Comparison of ENCODE assay signal across 8 cellular contexts in the genomic region with DNA sequence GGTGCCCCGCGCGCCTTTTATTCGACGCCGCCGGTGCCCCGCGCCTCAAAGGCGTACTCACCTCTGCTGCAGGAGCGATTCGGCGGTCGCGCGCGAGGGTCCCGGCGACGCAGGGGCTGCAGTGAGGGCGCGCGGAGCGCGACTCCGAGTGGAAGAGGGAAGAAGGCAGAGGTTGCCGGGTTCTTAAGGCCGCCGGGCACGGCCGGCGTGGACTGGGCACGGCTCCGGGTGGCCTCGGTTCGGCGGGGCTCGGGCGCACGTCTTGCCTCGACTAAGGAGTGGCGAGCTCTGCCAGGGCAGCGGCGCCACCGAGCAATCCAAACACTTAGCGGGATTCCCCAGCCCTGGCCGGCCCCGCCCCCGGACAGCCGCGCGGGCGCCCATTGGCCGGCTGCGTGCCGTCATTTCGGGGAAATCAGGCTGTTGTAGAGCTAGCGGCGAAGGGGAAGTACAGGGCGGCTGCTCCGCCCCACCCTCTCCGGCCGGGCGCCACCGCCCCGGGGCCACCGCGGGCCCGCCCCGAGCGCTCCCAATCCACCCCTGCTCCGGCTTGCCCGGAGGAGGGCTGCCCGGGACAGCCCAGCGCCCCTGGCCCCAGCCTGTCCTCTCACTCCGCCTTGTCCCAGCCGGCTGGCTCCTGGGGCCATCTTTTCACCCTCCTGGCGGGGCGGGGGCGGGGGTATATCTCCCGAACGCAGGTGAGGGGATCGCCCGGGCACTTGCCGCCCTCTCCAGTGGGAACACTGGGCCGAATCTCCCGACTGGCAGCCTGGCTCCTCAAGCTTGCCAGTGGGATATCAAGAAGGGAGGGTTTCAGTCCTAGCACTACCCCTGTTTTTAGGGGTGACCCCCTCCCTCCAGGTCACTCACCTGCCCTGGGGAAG. TPM values are rescaled to one million over a fixed set of nuclear protein-coding genes. Genes with fewer than 3 reads are reported as not detected.
A peak's percentile ranks its signal among the peaks of the same experiment; 100 is the strongest.
DNase-seq lines count a peak whose midpoint lies in the region; ATAC-seq and TF ChIP-seq lines count a peak whose summit lies in the region.

A gene with protein sequence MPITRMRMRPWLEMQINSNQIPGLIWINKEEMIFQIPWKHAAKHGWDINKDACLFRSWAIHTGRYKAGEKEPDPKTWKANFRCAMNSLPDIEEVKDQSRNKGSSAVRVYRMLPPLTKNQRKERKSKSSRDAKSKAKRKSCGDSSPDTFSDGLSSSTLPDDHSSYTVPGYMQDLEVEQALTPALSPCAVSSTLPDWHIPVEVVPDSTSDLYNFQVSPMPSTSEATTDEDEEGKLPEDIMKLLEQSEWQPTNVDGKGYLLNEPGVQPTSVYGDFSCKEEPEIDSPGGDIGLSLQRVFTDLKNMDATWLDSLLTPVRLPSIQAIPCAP (minus strand): TSS at position 290 of the 884 bp plus-strand sequence. CDS start 1,295 bp downstream, outside the sequence.

- H3K4me2 ChIP-seq in mesenchymal stem cell (ENCODE audit: low read length, poor library complexity, severe bottlenecking) = peak within 1 kb of the TSS; percentile 91

- peaks cover 16% of the 10 kb centered on the region for H3K36me3 Mint-ChIP-seq in Caco-2 (ENCODE audit: insufficient read depth, unreplicated experiment)
- H3K36me3 Mint-ChIP-seq in effector memory CD8-positive, alpha-beta T cell (ENCODE audit: insufficient read depth) = peaks cover 78% of the 10 kb centered on the region

- H3K9me3 ChIP-seq in Caco-2 (no peaks in the 10 kb centered on the region), mesenchymal stem cell (ENCODE audit: control insufficient read depth, low read length) (no peaks in the 10 kb centered on the region)

- no peaks in the 10 kb centered on the region for H3K9me3 Mint-ChIP-seq in Caco-2 (ENCODE audit: unreplicated experiment)
- H3K9me3 Mint-ChIP-seq in effector memory CD8-positive, alpha-beta T cell = no peaks in the 10 kb centered on the region

- POLR2A ChIA-PET in Caco-2 (lab: Charles Lee) = interaction anchor here (0.6 to 2.0 kb wide), 24 partner anchors 9 to 561 kb away, joined by 3 to 14 read pairs (median 3); partner anchors contain the start of genes HSPA4 and SLC22A4

- H3K4me1 Mint-ChIP-seq in Caco-2 (ENCODE audit: low read depth, unreplicated experiment) = peaks cover 7% of the 10 kb centered on the region
- H3K4me1 Mint-ChIP-seq in effector memory CD8-positive, alpha-beta T cell (ENCODE audit: low read depth in 2 of 2) = peaks cover 55 to 70% of the 10 kb centered on the region in 2 donors

- H3K27me3 Mint-ChIP-seq in Caco-2 (ENCODE audit: insufficient read depth, unreplicated experiment) = no peaks in the 10 kb centered on the region
- no peaks in the 10 kb centered on the region for H3K27me3 Mint-ChIP-seq in effector memory CD8-positive, alpha-beta T cell

- no peaks in the 10 kb centered on the region for H3K27me3 ChIP-seq in Caco-2 (replicated peaks; ENCODE audit: control insufficient read depth, insufficient read depth, low read length)
- H3K27me3 ChIP-seq in mesenchymal stem cell (ENCODE audit: control insufficient read depth in 1 of 2, insufficient read depth in 1 of 2, low read length in 2 of 2) = no peaks in the 10 kb centered on the region

- H3K4me3 ChIP-seq in Caco-2 (ENCODE audit: low read depth, low read length) (peak within 1 kb of the TSS; percentile 89), mesenchymal stem cell (ENCODE audit: insufficient read depth in 1 of 2, low read depth in 1 of 2, low read length in 2 of 2) (peak within 1 kb of the TSS; percentile 87 to 92)

- peak within 1 kb of the TSS; percentile 55 for H2AFZ ChIP-seq in mesenchymal stem cell (ENCODE audit: low read depth, low read length)

- H4K91ac ChIP-seq in mesenchymal stem cell (ENCODE audit: low read length) = peak within 1 kb of the TSS; percentile 95

- H2AK5ac ChIP-seq in mesenchymal stem cell (ENCODE audit: low read length, severe bottlenecking) = peak within 1 kb of the TSS; percentile 84

- peak within 1 kb of the TSS in 1 of 2 experiments; percentile 94 for H3K14ac ChIP-seq in mesenchymal stem cell (ENCODE audit: low read length in 2 of 2)

- H3K23ac ChIP-seq in mesenchymal stem cell (ENCODE audit: low read length in 2 of 2) = peak within 1 kb of the TSS in 1 of 2 experiments; percentile 60

- peak within 1 kb of the TSS; percentile 94 for H2BK120ac ChIP-seq in mesenchymal stem cell (ENCODE audit: low read depth, low read length)

- peak within 1 kb of the TSS; percentile 82 for H2BK15ac ChIP-seq in mesenchymal stem cell (ENCODE audit: low read depth, poor library complexity, severe bottlenecking)

- CTCF ChIA-PET in Caco-2 (lab: Charles Lee) = interaction anchor here (0.7 to 2.2 kb wide), 14 partner anchors 10 to 253 kb away, joined by 3 to 14 read pairs (median 4); partner anchors contain the start of gene SLC22A4

- H3K27ac ChIP-seq in mesenchymal stem cell (ENCODE audit: low read length, poor library complexity, severe bottlenecking) = peak within 1 kb of the TSS; percentile 72

- peaks cover 26% of the 10 kb centered on the region for H3K79me1 ChIP-seq in mesenchymal stem cell (replicated peaks; ENCODE audit: low read length, poor library complexity, severe bottlenecking)

- H3K9ac ChIP-seq in mesenchymal stem cell (ENCODE audit: low read length) = peak within 1 kb of the TSS; percentile 91

- peak within 1 kb of the TSS; percentile 93 to 97 for H2BK12ac ChIP-seq in mesenchymal stem cell (ENCODE audit: low read length in 2 of 2)

- H2BK5ac ChIP-seq in mesenchymal stem cell (ENCODE audit: low read depth, low read length, poor library complexity, severe bottlenecking) = peak within 1 kb of the TSS; percentile 76

- WGBS in mesenchymal stem cell = under 1% methylated on average over 71 of the region's 87 CpGs

- peaks cover 1% of the 10 kb centered on the region; the same call in 1 of the 2 replicates for H3K36me3 ChIP-seq in Caco-2 (ENCODE audit: control insufficient read depth, insufficient read depth, low read length)
- H3K36me3 ChIP-seq in mesenchymal stem cell (ENCODE audit: control insufficient read depth in 1 of 2, insufficient read depth in 2 of 2, low read depth in 1 of 2, low read length in 2 of 2) = peaks cover 27 to 35% of the 10 kb centered on the region in 2 experiments

- ATAC-seq in GM21360 (IDR thresholded peaks at IDR 0.05; ENCODE audit: unreplicated experiment) = peak; percentile 76
- ATAC-seq in effector memory CD8-positive, alpha-beta T cell (replicated peaks) = peak; percentile 74

- H3K27ac Mint-ChIP-seq in Caco-2 (ENCODE audit: unreplicated experiment) = peak within 1 kb of the TSS; percentile 61
- H3K27ac Mint-ChIP-seq in effector memory CD8-positive, alpha-beta T cell = peak within 1 kb of the TSS; percentile 99

- H3K4me1 ChIP-seq in Caco-2 (peaks cover 27% of the 10 kb centered on the region), mesenchymal stem cell (ENCODE audit: control insufficient read depth, insufficient read depth, low read depth, low read length) (peaks cover 47% of the 10 kb centered on the region)

- H3K18ac ChIP-seq in mesenchymal stem cell (ENCODE audit: low read depth in 1 of 2, low read length in 2 of 2) = peak within 1 kb of the TSS; percentile 96 to 97

- H4K8ac ChIP-seq in mesenchymal stem cell (ENCODE audit: low read length) = peak within 1 kb of the TSS; percentile 94

- H3K4ac ChIP-seq in mesenchymal stem cell (ENCODE audit: low read depth in 1 of 2, low read length in 2 of 2) = peak within 1 kb of the TSS; percentile 81 to 93

- BruUV-seq in Caco-2 (replicated peaks; lab: Mats Ljungman, UMichigan) = no TSS peak

- intact Hi-C loops in Caco-2 (cut with micrococcal nuclease; ENCODE audit: unreplicated experiment) = no loop called here

- peak; percentile 95 to 97 for DNase-seq in Caco-2
- DNase-seq in HT1080 (ENCODE audit: low read depth) = peak; percentile 96
- peak; percentile 93 for DNase-seq in NOMO-1 treated with DMSO at 0.1 percent for 48 hours (lab: John Stamatoyannopoulos, UW; ENCODE audit: unreplicated experiment)
- peak; percentile 96 to 98 for DNase-seq in activated CD8-positive, alpha-beta memory T cell treated with anti-CD3 and anti-CD28 coated beads for 4 hours (ENCODE audit: low read depth in 2 of 2)
- peak; percentile 97 to 98 (median 97) for DNase-seq in effector memory CD8-positive, alpha-beta T cell
- DNase-seq in mesenchymal stem cell = peak; percentile 98
- peak; percentile 92 for DNase-seq in stimulated activated CD8-positive, alpha-beta memory T cell treated with anti-CD3 and anti-CD28 coated beads, Interleukin-15, amount 100 ng/mL, for 1 hour (ENCODE audit: low read depth)

- H3K4me3 Mint-ChIP-seq in Caco-2 (ENCODE audit: unreplicated experiment) = peak within 1 kb of the TSS; percentile 81
- peak within 1 kb of the TSS; percentile 90 to 98 for H3K4me3 Mint-ChIP-seq in effector memory CD8-positive, alpha-beta T cell

- peak in 1 of 2 experiments; percentile 4 for TF ChIP-seq CTCF in Caco-2 (IDR thresholded peaks at IDR 0.05; ENCODE audit: insufficient read depth in 1 of 2, low read depth in 1 of 2, low read length in 1 of 2, severe bottlenecking in 1 of 2, unreplicated experiment in 1 of 2)

RNA-seq across cellular contexts. Expression of the gene that starts here (rescaled TPM):
- total RNA-seq in Caco-2 (2022) = 16.0 and 16.8 TPM in 2 replicates
- 6.3 and 13.6 TPM in 2 replicates for total RNA-seq in HT1080 (2014; rRNA removed; shearing (Covaris generic))
- polyA plus RNA-seq in HT1080 (2015; cell fraction: cytosol; rRNA removed) = 15.1 and 18.1 TPM in 2 replicates
- polyA plus RNA-seq in HT1080 (2015; cell fraction: nucleus; rRNA removed) = 32.5 and 34.2 TPM in 2 replicates
- polyA plus RNA-seq in mesenchymal stem cell (2013, experiment 1 of 2) = 33.6 TPM
- 35.8 TPM for polyA plus RNA-seq in mesenchymal stem cell (2013, experiment 2 of 2)

Comparison
In these comparisons a context has a peak if more than half of its experiments do, and no peak if none do; other contexts are left out.
1. Peak in every context shown above with its lines: DNase-seq, ATAC-seq, H3K4me3 ChIP-seq and H3K27ac ChIP-seq.